22 cellular contexts compared by ENCODE assay signal in genomic region chr22:47997052-47997568, GRCh38.
"Had no signal": no experiment of that assay in that cellular context is flagged by ENCODE, and none has a peak within 500 bp of the region (broad histone marks: within the 10 kb centered on the region; RNA-seq: fewer than 3 reads in every experiment).

No MANE protein-coding gene starts in this region.

- H3K4me3 ChIP-seq: breast epithelium, left lung, mucosa of descending colon, skin epidermis, tibial nerve, vagina had no signal

- H3K27me3 ChIP-seq: left lung, tibial nerve, vagina had no signal

- H3K9me3 Mint-ChIP-seq: activated naive CD8-positive, alpha-beta T cell treated with anti-CD3 and anti-CD28 coated beads, Interleukin-2, amount 50 U/mL, for 24 hours; naive thymus-derived CD8-positive, alpha-beta T cell had no signal

- H3K27ac Mint-ChIP-seq: activated naive CD8-positive, alpha-beta T cell treated with anti-CD3 and anti-CD28 coated beads, Interleukin-2, amount 50 U/mL, for 24 hours; naive thymus-derived CD8-positive, alpha-beta T cell had no signal

- H3K36me3 ChIP-seq: breast epithelium, left lung, tibial nerve, vagina had no signal

- H3K4me3 Mint-ChIP-seq: activated naive CD8-positive, alpha-beta T cell treated with anti-CD3 and anti-CD28 coated beads, Interleukin-2, amount 50 U/mL, for 24 hours; naive thymus-derived CD8-positive, alpha-beta T cell had no signal

- H3K4me1 ChIP-seq: breast epithelium, left lung, tibial nerve, vagina had no signal

- H3K4me1 Mint-ChIP-seq: activated naive CD8-positive, alpha-beta T cell treated with anti-CD3 and anti-CD28 coated beads, Interleukin-2, amount 50 U/mL, for 24 hours had no signal

- FAIRE-seq: islet of Langerhans, TTC549 had no signal

- ATAC-seq: left lung; naive thymus-derived CD8-positive, alpha-beta T cell had no signal

- DNase-seq: activated CD4-positive, alpha-beta T cell treated with anti-CD3 and anti-CD28 coated beads, Interleukin-2, amount 50 U/mL, for 1 hour; activated CD4-positive, CD25-positive, alpha-beta regulatory T cell; activated CD8-positive, alpha-beta memory T cell treated with anti-CD3 and anti-CD28 coated beads for 24 hours; activated naive CD4-positive, alpha-beta T cell; activated naive CD8-positive, alpha-beta T cell treated with anti-CD3 and anti-CD28 coated beads, Interleukin-2, amount 50 U/mL, for 24 hours; aorta; erythroblast; left lung; mammary epithelial cell; naive thymus-derived CD8-positive, alpha-beta T cell; occipital lobe; stimulated activated CD4-positive, alpha-beta T cell treated with anti-CD3 and anti-CD28 coated beads, Interleukin-15, amount 100 ng/mL, for 24 hours; stimulated activated CD4-positive, alpha-beta T cell treated with anti-CD3 and anti-CD28 coated beads, Interleukin-4, amount 100 ng/mL, for 24 hours; stimulated activated naive CD4-positive, alpha-beta T cell; T-helper 2 cell had no signal

- H3K27ac ChIP-seq: breast epithelium, left lung, skin epidermis, tibial nerve, vagina had no signal

- H3K9me3 ChIP-seq: breast epithelium, left lung, mucosa of descending colon, tibial nerve, vagina had no signal

- H3K36me3 Mint-ChIP-seq: naive thymus-derived CD8-positive, alpha-beta T cell had no signal
